8 cellular contexts compared by ENCODE assay signal in the genomic region with DNA sequence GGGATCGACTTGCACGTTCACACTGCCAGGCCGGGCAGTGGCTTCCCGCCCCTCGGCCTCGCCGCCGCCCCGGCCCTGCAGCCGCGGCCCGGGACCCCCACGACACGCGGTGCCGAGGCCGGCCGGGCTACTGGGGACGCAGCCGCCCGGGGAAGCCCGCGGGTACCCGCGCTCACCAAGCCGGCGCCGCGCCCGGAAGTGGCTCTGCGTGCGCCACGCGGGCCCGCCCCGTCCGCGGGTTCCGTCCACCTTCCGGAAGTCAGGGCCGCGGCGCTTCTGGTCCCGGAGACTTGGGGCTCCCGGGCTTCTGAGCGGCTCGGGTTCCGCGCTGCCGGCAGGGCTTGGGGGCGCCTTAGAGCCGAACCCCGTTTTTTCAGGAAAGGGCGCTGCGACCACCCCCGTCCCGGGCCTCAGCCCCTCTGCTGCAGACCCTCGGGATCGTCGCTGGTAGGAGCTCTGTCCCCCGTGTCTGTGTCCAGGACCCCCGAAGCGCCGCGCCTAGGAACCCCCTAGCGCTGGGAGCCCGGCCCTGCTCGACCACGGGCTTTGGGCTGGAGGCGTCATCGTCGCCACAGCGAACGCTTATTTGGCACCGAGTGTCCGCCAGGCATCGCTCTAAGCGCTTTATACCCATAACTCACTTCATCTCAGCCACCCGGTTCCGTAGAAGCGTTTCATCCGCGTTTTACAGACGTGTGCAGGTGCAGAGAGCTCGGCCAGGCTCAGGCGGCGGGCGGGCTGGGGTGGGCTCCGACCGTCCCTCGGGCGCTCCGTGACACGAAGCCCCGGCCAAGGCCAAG. TPM values are rescaled to one million over a fixed set of nuclear protein-coding genes. Genes with fewer than 3 reads are reported as not detected.
DNase-seq lines count a peak whose midpoint lies in the region; ATAC-seq and TF ChIP-seq lines count a peak whose summit lies in the region.

PSMG3 (minus strand) TSS at position 200 of the 800 bp plus-strand sequence. CDS start 693 bp downstream, outside the sequence.

- no peak for TF ChIP-seq EP300 in upper lobe of left lung (IDR thresholded peaks at IDR 0.05)

- H3K27ac ChIP-seq in heart left ventricle, result peak within 1 kb of the TSS; percentile 82 to 99 (median 94)
- H3K27ac ChIP-seq in upper lobe of left lung, result peak within 1 kb of the TSS; percentile 95 to 98 (median 97)

- ATAC-seq in HG02642 (IDR thresholded peaks at IDR 0.05; ENCODE audit: poor library complexity, unreplicated experiment) (peak; percentile 90), heart left ventricle (peak; percentile 92 to 98 (median 96)), upper lobe of left lung (ENCODE audit: low FRiP score in 2 of 2) (peak; percentile 93 to 95)

- DNase-seq in NCI-H1105 (lab: John Stamatoyannopoulos, UW) (peak; percentile 85), T follicular helper cell (ENCODE audit: low read depth) (peak; percentile 69), adipocyte (ENCODE audit: low read depth) (peak; percentile 98), heart left ventricle (peak; percentile 92 to 96 (median 93)), posterior vena cava (ENCODE audit: low spot score) (peak; percentile 98), upper lobe of left lung (peak; percentile 95 to 98)

- TF ChIP-seq POLR2A in heart left ventricle (IDR thresholded peaks at IDR 0.05), result peak in 1 of 2 donors; percentile 81
- TF ChIP-seq POLR2A in upper lobe of left lung (IDR thresholded peaks at IDR 0.05), result peak; percentile 41 to 85 (median 78)

- TF ChIP-seq CTCF in GM12873 (IDR thresholded peaks at IDR 0.05; ENCODE audit: insufficient read depth, low read depth, low read length, missing control alignments), result peak; percentile 34
- peak in 8 of 12 donors; percentile 6 to 55 (median 30) for TF ChIP-seq CTCF in heart left ventricle (IDR thresholded peaks at IDR 0.05)
- TF ChIP-seq CTCF in upper lobe of left lung (IDR thresholded peaks at IDR 0.05), result peak in 5 of 6 experiments; percentile 27 to 75 (median 51)

- 0% methylated on average over 41 to 95 of the region's 95 CpGs for WGBS in heart left ventricle, 4 donors
- 1% methylated on average over 18 to 57 of the region's 95 CpGs for WGBS in upper lobe of left lung, 2 donors

- H3K4me1 ChIP-seq in adipocyte (ENCODE audit: control insufficient read depth, insufficient read depth, low read length) (peaks cover 44% of the 10 kb centered on the region), heart left ventricle (peaks cover 3 to 42% (median 26%) of the 10 kb centered on the region in 12 donors), upper lobe of left lung (peaks cover 22 to 40% (median 26%) of the 10 kb centered on the region in 4 donors)

- peak within 1 kb of the TSS; percentile 99 for H3K9ac ChIP-seq in adipocyte (ENCODE audit: low read length)

- H3K4me3 ChIP-seq in adipocyte (ENCODE audit: low read length) (peak within 1 kb of the TSS; percentile 93), heart left ventricle (peak within 1 kb of the TSS; percentile 49 to 98 (median 81)), upper lobe of left lung (peak within 1 kb of the TSS; percentile 85 to 97 (median 90))

- H3K27me3 ChIP-seq in adipocyte (replicated peaks; ENCODE audit: control insufficient read depth, insufficient read depth, low read length) (no peaks in the 10 kb centered on the region), heart left ventricle (no peaks in the 10 kb centered on the region), upper lobe of left lung (no peaks in the 10 kb centered on the region)

- H3K9me3 ChIP-seq in adipocyte (ENCODE audit: control insufficient read depth, low read length), result no peaks in the 10 kb centered on the region
- no peaks in the 10 kb centered on the region for H3K9me3 ChIP-seq in heart left ventricle
- H3K9me3 ChIP-seq in upper lobe of left lung, result no peaks in the 10 kb centered on the region

- peaks cover 5% of the 10 kb centered on the region for H3K36me3 ChIP-seq in adipocyte (ENCODE audit: control insufficient read depth, insufficient read depth, low read length, severe bottlenecking)
- H3K36me3 ChIP-seq in heart left ventricle, result peaks cover 0 to 29% (median 22%) of the 10 kb centered on the region in 9 donors
- H3K36me3 ChIP-seq in upper lobe of left lung, result peaks cover 0 to 24% (median 11%) of the 10 kb centered on the region in 4 donors

- intact Hi-C loops in heart left ventricle (cut with DNase I) (loop anchor here in 6 of 10 donors (2.0 to 10.0 kb wide), 8 partner anchors 38 to 782 kb away; partner anchors contain the start of genes MAFK (in 2 of the 6), EIF3B (in 1 of the 6) and INTS1 (in 1 of the 6)), posterior vena cava (cut with DNase I) (loop anchor here in 1 of 2 donors (10.0 kb wide), 1 partner anchor 785 kb away; the partner anchor contains the start of gene EIF3B)

RNA-seq across cellular contexts. Expression of gene PSMG3, which starts in this region (rescaled TPM):
- total RNA-seq in heart left ventricle, result 10 to 100 TPM in 8 of 9 donors, 1 to 10 TPM in 1; 7.3 to 27.6 (median 13.3) TPM
- 10 to 100 TPM; 34.3 to 36.5 TPM for polyA plus RNA-seq in heart left ventricle
- total RNA-seq in posterior vena cava, result 10 to 100 TPM; 13.9 to 19.0 TPM
- total RNA-seq in upper lobe of left lung, result 10 to 100 TPM; 19.0 to 53.1 (median 21.6) TPM

Comparison
In these comparisons a context has a peak if more than half of its experiments do, and no peak if none do; other contexts are left out.
1. Peak in every context shown above with its lines: DNase-seq, ATAC-seq, H3K4me3 ChIP-seq and H3K27ac ChIP-seq.